In the genomic region with DNA sequence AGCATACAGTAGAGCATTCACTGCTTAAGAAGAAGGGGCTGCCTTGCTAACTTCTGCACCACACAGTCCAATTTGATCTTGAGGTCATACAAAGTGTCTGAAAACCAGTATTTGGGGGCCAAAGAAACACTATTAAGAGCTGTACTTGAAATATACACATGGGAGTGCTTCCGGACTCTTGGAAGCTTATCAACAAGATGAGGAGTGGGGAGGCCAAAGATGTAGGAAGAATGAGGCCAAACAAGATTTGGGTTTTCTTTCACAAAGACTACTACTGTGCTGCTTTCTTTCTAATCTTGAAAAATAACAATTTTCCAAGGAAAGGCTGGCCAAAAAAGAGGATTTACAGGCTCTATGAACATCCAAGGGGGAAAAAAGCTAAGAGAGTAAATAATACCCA, we compare ENCODE assay signal across 3 cellular contexts. TPM values are rescaled to one million over a fixed set of nuclear protein-coding genes. Genes with fewer than 3 reads are reported as not detected.
"Had no signal": no experiment of that assay in that cellular context is flagged by ENCODE, and none has a peak within 500 bp of the region (broad histone marks: within the 10 kb centered on the region; RNA-seq: fewer than 3 reads in every experiment).

No MANE protein-coding gene starts in this region.

- DNase-seq: GDM1, GF-D8 had no signal

- H3K4me3 ChIP-seq: GM12878 had no signal

- ATAC-seq: GM12878 had no signal

RNA-seq across cellular contexts. Expression of a gene that starts 24.8 kb away (rescaled TPM):
- polyA plus RNA-seq: GM12878 had no signal
